ENCODE assay signal across 8 cellular contexts in genomic region chr13:110914293-110915056, GRCh38. TPM values are rescaled to one million over a fixed set of nuclear protein-coding genes. Genes with fewer than 3 reads are reported as not detected.
A peak's percentile ranks its signal among the peaks of the same experiment; 100 is the strongest.
DNase-seq lines count a peak whose midpoint lies in the region; ATAC-seq and TF ChIP-seq lines count a peak whose summit lies in the region.

No MANE protein-coding gene starts in this region.

- CTCF ChIA-PET in OCI-LY7 (lab: Charles Lee; ENCODE audit: unreplicated experiment): no interaction called here

- DNase-seq in COLO829 (ENCODE audit: low spot score) (peak; percentile 53), OCI-LY7 (ENCODE audit: low spot score) (peak; percentile 83), esophagus muscularis mucosa (ENCODE audit: extremely low spot score) (peak; percentile 93)
- DNase-seq in activated T-cell treated with anti-CD3 and anti-CD28 coated beads, Interleukin-2, amount 50 U/mL, for 1 hour: peak; percentile 76
- peak; percentile 50 to 75 for DNase-seq in stimulated activated CD8-positive, alpha-beta memory T cell treated with anti-CD3 and anti-CD28 coated beads, Interleukin-7, amount 100 ng/mL, for 4 hours (ENCODE audit: low read depth in 2 of 2)

- POLR2A ChIA-PET in OCI-LY7 (lab: Charles Lee): interaction anchor here (0.6 to 1.0 kb wide), 5 partner anchors 10 to 1102 kb away, joined by 3 to 5 read pairs (median 3); no protein-coding TSS in a partner anchor

- H3K9me3 ChIP-seq in OCI-LY7 (ENCODE audit: low read length): no peaks in the 10 kb centered on the region
- H3K9me3 ChIP-seq in esophagus muscularis mucosa: no peaks in the 10 kb centered on the region
- H3K9me3 ChIP-seq in muscle layer of duodenum (ENCODE audit: control insufficient read depth in 1 of 2, low read length in 2 of 2): no peaks in the 10 kb centered on the region

- H3K27ac ChIP-seq in OCI-LY7 (ENCODE audit: low read depth, low read length, poor library complexity, severe bottlenecking): peak overlapping the region; percentile 90
- H3K27ac ChIP-seq in esophagus muscularis mucosa (replicated peaks in 1 of 4): peak overlapping the region; percentile 98 to 100 (median 98)
- peak overlapping the region; percentile 95 for H3K27ac ChIP-seq in muscle layer of duodenum (ENCODE audit: low read length)

- TF ChIP-seq POLR2A in esophagus muscularis mucosa (IDR thresholded peaks at IDR 0.05; ENCODE audit: low read depth): peak; percentile 85

- peaks cover 15% of the 10 kb centered on the region for H4K20me1 ChIP-seq in OCI-LY7 (ENCODE audit: insufficient read depth, low read length)

- H3K4me1 ChIP-seq in OCI-LY7 (ENCODE audit: insufficient read depth, low read length, poor library complexity, severe bottlenecking): peaks cover 16% of the 10 kb centered on the region
- peaks cover 44 to 61% (median 54%) of the 10 kb centered on the region in 4 donors for H3K4me1 ChIP-seq in esophagus muscularis mucosa
- peaks cover 23 to 35% of the 10 kb centered on the region in 2 donors for H3K4me1 ChIP-seq in muscle layer of duodenum (ENCODE audit: control insufficient read depth in 1 of 2, insufficient read depth in 2 of 2, low read length in 2 of 2)

- peak overlapping the region; percentile 99 for H3K4me2 ChIP-seq in OCI-LY7 (ENCODE audit: low read length)

- no peak for TF ChIP-seq EP300 in esophagus muscularis mucosa (IDR thresholded peaks at IDR 0.05)

- no peaks in the 10 kb centered on the region for H3K27me3 ChIP-seq in esophagus muscularis mucosa
- no peaks in the 10 kb centered on the region for H3K27me3 ChIP-seq in muscle layer of duodenum (ENCODE audit: low read depth, low read length)

- no TSS peak for BruUV-seq in OCI-LY7 (replicated peaks; lab: Mats Ljungman, UMichigan)

- peaks cover 55% of the 10 kb centered on the region for H3K79me2 ChIP-seq in OCI-LY7 (ENCODE audit: insufficient read depth, low read depth, low read length)

- WGBS in esophagus muscularis mucosa: 0% methylated on average over 16 of the region's 109 CpGs

- intact Hi-C loops in OCI-LY7 (cut with micrococcal nuclease; ENCODE audit: unreplicated experiment) (loop anchor here (2.0 to 10.0 kb wide), 3 partner anchors 200 to 298 kb away; no protein-coding TSS in a partner anchor), esophagus muscularis mucosa (cut with DNase I) (loop anchor here (5.0 to 10.0 kb wide), 3 partner anchors 200 to 300 kb away; partner anchors contain the start of gene ING1)

- H3K9me2 ChIP-seq in OCI-LY7 (ENCODE audit: insufficient read depth, low read length): no peaks in the 10 kb centered on the region

- peak overlapping the region; percentile 25; the same call in 1 of the 2 replicates for H2AFZ ChIP-seq in OCI-LY7 (ENCODE audit: low read length)

- H3K4me3 ChIP-seq in OCI-LY7 (ENCODE audit: low read depth, low read length, poor library complexity, severe bottlenecking): peak overlapping the region; percentile 98
- H3K4me3 ChIP-seq in esophagus muscularis mucosa: peak overlapping the region; percentile 86 to 99 (median 90)
- H3K4me3 ChIP-seq in muscle layer of duodenum (ENCODE audit: low read depth in 1 of 2, low read length in 2 of 2): peak overlapping the region; percentile 80 to 93

- H3K36me3 ChIP-seq in OCI-LY7 (ENCODE audit: insufficient read depth, low read length) (peaks cover 20% of the 10 kb centered on the region), esophagus muscularis mucosa (peaks cover 0 to 9% (median 5%) of the 10 kb centered on the region in 4 donors), muscle layer of duodenum (ENCODE audit: control insufficient read depth in 1 of 2, insufficient read depth in 2 of 2, low read length in 2 of 2) (peaks cover 8 to 20% of the 10 kb centered on the region in 2 donors)

- peak; percentile 37 for ATAC-seq in GM19395 (IDR thresholded peaks at IDR 0.05; ENCODE audit: unreplicated experiment)
- peak; percentile 19 for ATAC-seq in HG03469 (IDR thresholded peaks at IDR 0.05; ENCODE audit: unreplicated experiment)

- TF ChIP-seq CTCF in OCI-LY7 (conservative IDR thresholded peaks at IDR 0.05; ENCODE audit: low read length): no peak
- no peak for TF ChIP-seq CTCF in esophagus muscularis mucosa (IDR thresholded peaks at IDR 0.05)

RNA-seq across cellular contexts. Expression of gene ANKRD10, which starts 0.4 kb away (rescaled TPM):
- 53.2 and 82.8 TPM in 2 replicates for total RNA-seq in OCI-LY7 (2014; rRNA removed; shearing (Covaris generic))
- total RNA-seq in OCI-LY7 (2022) (86.0 and 88.7 TPM in 2 replicates), esophagus muscularis mucosa (100 to 1,000 TPM in 3 of 4 donors, 10 to 100 TPM in 1; 89.6 to 120 (median 110) TPM)

Comparison
In these comparisons a context has a peak if more than half of its experiments do, and no peak if none do; other contexts are left out.
1. Peak in every context shown above with its lines: DNase-seq, ATAC-seq, H3K4me3 ChIP-seq and H3K27ac ChIP-seq.